Comparison of ENCODE assay signal across 3 cellular contexts in genomic region chr5:171464829-171465228, GRCh38.
"Had no signal": no experiment of that assay in that cellular context is flagged by ENCODE, and none has a peak within 500 bp of the region (broad histone marks: within the 10 kb centered on the region; RNA-seq: fewer than 3 reads in every experiment).

No MANE protein-coding gene starts in this region.

- ATAC-seq: GM12878 had no signal

- H3K4me3 ChIP-seq: GM12878 had no signal

- DNase-seq: GDM1, GF-D8 had no signal
